In the genomic region with DNA sequence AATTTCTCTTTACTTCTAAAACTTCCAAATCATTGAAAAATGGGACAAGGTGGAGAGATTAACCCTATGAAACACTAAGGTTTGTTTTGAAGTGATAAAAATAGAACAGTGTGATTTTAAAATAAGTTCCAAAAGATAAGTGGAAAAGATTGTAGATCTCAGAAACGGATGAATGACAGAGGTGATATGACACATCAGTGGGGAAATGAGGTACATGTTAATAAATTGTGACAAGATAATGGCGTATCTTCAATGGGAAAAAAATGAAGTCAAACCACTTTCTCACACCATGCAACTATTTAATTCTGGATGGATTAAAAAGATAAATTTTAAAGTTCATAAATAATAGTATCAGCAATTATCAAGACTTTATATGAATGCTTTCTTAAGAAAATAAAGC, we compare ENCODE assay signal across 24 cellular contexts.
"Had no signal": no experiment of that assay in that cellular context is flagged by ENCODE, and none has a peak within 500 bp of the region (broad histone marks: within the 10 kb centered on the region; RNA-seq: fewer than 3 reads in every experiment).

No MANE protein-coding gene starts in this region.

- H3K27ac ChIP-seq: stomach, suprapubic skin, testis, thoracic aorta, thyroid gland, tibial artery, tibial nerve, transverse colon, upper lobe of left lung, upper lobe of right lung, uterus, vagina had no signal

- H3K27me3 ChIP-seq: stomach, suprapubic skin, testis, thyroid gland, tibial artery, tibial nerve, transverse colon, upper lobe of left lung, upper lobe of right lung, uterus, vagina had no signal

- H3K4me1 ChIP-seq: stomach, suprapubic skin, testis, thyroid gland, tibial artery, tibial nerve, transverse colon, upper lobe of left lung, upper lobe of right lung, uterus, vagina had no signal

- DNase-seq: stimulated activated CD4-positive, alpha-beta T cell treated with anti-CD3 and anti-CD28 coated beads, Interleukin-2, amount 100 ng/mL, for 48 hours; stimulated activated CD4-positive, alpha-beta T cell treated with anti-CD3 and anti-CD28 coated beads, Interleukin-4, amount 100 ng/mL, for 1 hour; stimulated activated CD4-positive, alpha-beta T cell treated with anti-CD3 and anti-CD28 coated beads, Interleukin-4, amount 100 ng/mL, for 24 hours; stimulated activated CD4-positive, alpha-beta T cell treated with anti-CD3 and anti-CD28 coated beads, Interleukin-4, amount 100 ng/mL, for 4 hours; stimulated activated CD8-positive, alpha-beta memory T cell treated with anti-CD3 and anti-CD28 coated beads, Interleukin-4, amount 100 ng/mL, for 48 hours; stimulated activated naive B cell treated with anti-CD40 and anti-IgM and Interleukin-4, amounts not matched to agents 10 μg/mL and 1 μg/mL and 100 μg/mL, for 72 hours; stimulated activated naive CD4-positive, alpha-beta T cell; stimulated activated naive CD4-positive, alpha-beta T cell treated with Interleukin-2 at 50 U/mL for 16 hours; stimulated activated naive CD8-positive, alpha-beta T cell treated with anti-CD3 and anti-CD28 coated beads, Interleukin-15, amount 100 ng/mL, for 72 hours; stimulated activated naive CD8-positive, alpha-beta T cell treated with anti-CD3 and anti-CD28 coated beads, Interleukin-15, Interleukin-2, amounts not matched to agents 100 U/mL and 50 U/mL, for 24 hours; stomach; substantia nigra; testis; thyroid gland; tibial artery; transverse colon; trophoblast cell; upper lobe of left lung; upper lobe of right lung; uterus had no signal

- H3K9me3 ChIP-seq: suprapubic skin, testis, thoracic aorta, thyroid gland, tibial artery, tibial nerve, transverse colon, upper lobe of left lung, upper lobe of right lung, uterus, vagina had no signal

- H3K4me3 ChIP-seq: stomach, suprapubic skin, testis, thoracic aorta, thyroid gland, tibial artery, tibial nerve, transverse colon, upper lobe of left lung, upper lobe of right lung, uterus, vagina had no signal

- H3K36me3 ChIP-seq: stomach, suprapubic skin, thoracic aorta, thyroid gland, tibial artery, tibial nerve, transverse colon, upper lobe of left lung, upper lobe of right lung, uterus, vagina had no signal
